Comparison of ENCODE assay signal across 23 cellular contexts in genomic region chr4:114229721-114230120, GRCh38.
"Had no signal": no experiment of that assay in that cellular context is flagged by ENCODE, and none has a peak within 500 bp of the region (broad histone marks: within the 10 kb centered on the region; RNA-seq: fewer than 3 reads in every experiment).

No MANE protein-coding gene starts in this region.

- H3K27me3 Mint-ChIP-seq: activated CD4-positive, alpha-beta memory T cell treated with anti-CD3 and anti-CD28 coated beads, Interleukin-2, amount 10 ng/mL, durations not matched to agents 7 days and 5 days; activated naive CD8-positive, alpha-beta T cell treated with anti-CD3 and anti-CD28 coated beads, Interleukin-2, amount 10 ng/mL, durations not matched to agents 7 days and 5 days had no signal

- H3K9me3 Mint-ChIP-seq: activated CD4-positive, alpha-beta memory T cell treated with anti-CD3 and anti-CD28 coated beads, Interleukin-2, amount 10 ng/mL, durations not matched to agents 7 days and 5 days; activated naive CD8-positive, alpha-beta T cell treated with anti-CD3 and anti-CD28 coated beads, Interleukin-2, amount 10 ng/mL, durations not matched to agents 7 days and 5 days; activated T-helper 2 cell treated with anti-CD3 and anti-CD28 coated beads, Interferon-gamma antibody, Interleukin-2, Interleukin-4, amounts not matched to agents 10 μg/mL and 5 μg/mL and 100 μg/mL, durations not matched to agents 14 hours and 24 hours and 36 hours had no signal

- DNase-seq: activated CD4-positive, alpha-beta memory T cell treated with anti-CD3 and anti-CD28 coated beads, Interleukin-2, amount 10 ng/mL, durations not matched to agents 7 days and 5 days; activated CD4-positive, alpha-beta T cell treated with anti-CD3 and anti-CD28 coated beads for 36 hours; activated CD4-positive, alpha-beta T cell treated with anti-CD3 and anti-CD28 coated beads, Interleukin-2, amount 50 U/mL, for 1 hour; activated gamma-delta T cell treated with Interleukin-2 at 50 U/mL for 16 hours; activated naive CD4-positive, alpha-beta T cell treated with anti-CD3 and anti-CD28 coated beads, Interleukin-2, amount 50 U/mL, for 16 hours; activated naive CD8-positive, alpha-beta T cell treated with anti-CD3 and anti-CD28 coated beads, Interleukin-2, amount 10 ng/mL, durations not matched to agents 7 days and 5 days; activated T-cell treated with anti-CD3 and anti-CD28 coated beads for 4 hours; activated T-cell treated with anti-CD3 and anti-CD28 coated beads, Interleukin-2, amount 50 U/mL, for 48 hours; aorta; central memory CD4-positive, alpha-beta T cell; Kasumi-1; KBM-7; NCI-H1417; NCI-H1930; Peyer's patch; Right ventricle myocardium superior; SJCRH30; SK-N-SH; T-helper 1 cell; WERI-Rb-1 had no signal

- H3K36me3 Mint-ChIP-seq: activated naive CD8-positive, alpha-beta T cell treated with anti-CD3 and anti-CD28 coated beads, Interleukin-2, amount 10 ng/mL, durations not matched to agents 7 days and 5 days had no signal

- H3K4me3 Mint-ChIP-seq: activated CD4-positive, alpha-beta memory T cell treated with anti-CD3 and anti-CD28 coated beads, Interleukin-2, amount 10 ng/mL, durations not matched to agents 7 days and 5 days; activated CD4-positive, alpha-beta T cell treated with anti-CD3 and anti-CD28 coated beads for 36 hours; activated naive CD8-positive, alpha-beta T cell treated with anti-CD3 and anti-CD28 coated beads, Interleukin-2, amount 10 ng/mL, durations not matched to agents 7 days and 5 days had no signal

- H3K4me1 Mint-ChIP-seq: activated CD4-positive, alpha-beta memory T cell treated with anti-CD3 and anti-CD28 coated beads, Interleukin-2, amount 10 ng/mL, durations not matched to agents 7 days and 5 days; activated CD4-positive, alpha-beta T cell treated with anti-CD3 and anti-CD28 coated beads for 36 hours; activated naive CD8-positive, alpha-beta T cell treated with anti-CD3 and anti-CD28 coated beads, Interleukin-2, amount 10 ng/mL, durations not matched to agents 7 days and 5 days had no signal

- FAIRE-seq: bronchial epithelial cell, colon had no signal

- H3K27ac Mint-ChIP-seq: activated CD4-positive, alpha-beta memory T cell treated with anti-CD3 and anti-CD28 coated beads, Interleukin-2, amount 10 ng/mL, durations not matched to agents 7 days and 5 days; activated CD4-positive, alpha-beta T cell treated with anti-CD3 and anti-CD28 coated beads for 36 hours; activated naive CD8-positive, alpha-beta T cell treated with anti-CD3 and anti-CD28 coated beads, Interleukin-2, amount 10 ng/mL, durations not matched to agents 7 days and 5 days; activated T-helper 2 cell treated with anti-CD3 and anti-CD28 coated beads, Interferon-gamma antibody, Interleukin-2, Interleukin-4, amounts not matched to agents 10 μg/mL and 5 μg/mL and 100 μg/mL, durations not matched to agents 14 hours and 24 hours and 36 hours had no signal
